Comparison of ENCODE assay signal across 8 cellular contexts in genomic region chr5:61330879-61331406, GRCh38. TPM values are rescaled to one million over a fixed set of nuclear protein-coding genes. Genes with fewer than 3 reads are reported as not detected.
DNase-seq lines count a peak whose midpoint lies in the region; ATAC-seq, FAIRE-seq and TF ChIP-seq lines count a peak whose summit lies in the region.

No MANE protein-coding gene starts in this region.

- H3K27ac Mint-ChIP-seq in activated naive CD8-positive, alpha-beta T cell treated with anti-CD3 and anti-CD28 coated beads, Interleukin-2, amount 10 ng/mL, durations not matched to agents 7 days and 5 days: no peak overlapping the region
- H3K27ac Mint-ChIP-seq in osteocyte (ENCODE audit: unreplicated experiment): no peak overlapping the region

- H3K4me3 Mint-ChIP-seq in activated naive CD8-positive, alpha-beta T cell treated with anti-CD3 and anti-CD28 coated beads, Interleukin-2, amount 10 ng/mL, durations not matched to agents 7 days and 5 days: peak overlapping the region; percentile 90
- H3K4me3 Mint-ChIP-seq in osteocyte (ENCODE audit: unreplicated experiment): peak overlapping the region; percentile 84

- peak; percentile 86 for FAIRE-seq in HTR-8/SVneo (lab: Jason Lieb, UNC)

- H3K4me1 ChIP-seq in uterus: peaks cover 0 to 10% of the 10 kb centered on the region in 2 donors

- H3K36me3 Mint-ChIP-seq in activated naive CD8-positive, alpha-beta T cell treated with anti-CD3 and anti-CD28 coated beads, Interleukin-2, amount 10 ng/mL, durations not matched to agents 7 days and 5 days: peaks cover 7% of the 10 kb centered on the region
- H3K36me3 Mint-ChIP-seq in osteocyte (ENCODE audit: unreplicated experiment): no peaks in the 10 kb centered on the region

- POLR2A ChIA-PET in activated naive CD8-positive, alpha-beta T cell treated with anti-CD3 and anti-CD28 coated beads, Interleukin-2, amount 10 ng/mL, durations not matched to agents 7 days and 5 days (lab: Charles Lee): interaction anchor here (0.9 to 1.6 kb wide), 6 partner anchors 24 to 204 kb away, joined by 3 to 9 read pairs (median 4); partner anchors contain the start of gene SMIM15

- peak; percentile 91 for DNase-seq in DMS 273 (lab: John Stamatoyannopoulos, UW; ENCODE audit: unreplicated experiment)
- no peak for DNase-seq in HTR-8/SVneo (ENCODE audit: insufficient read length, low spot score)
- DNase-seq in SK-N-DZ (ENCODE audit: low spot score): peak; percentile 70
- DNase-seq in activated naive CD8-positive, alpha-beta T cell treated with anti-CD3 and anti-CD28 coated beads, Interleukin-2, amount 10 ng/mL, durations not matched to agents 7 days and 5 days: peak; percentile 76
- peak; percentile 92 for DNase-seq in Right ventricle myocardium inferior (ENCODE audit: missing footprints)
- peak; percentile 91 for DNase-seq in osteocyte (ENCODE audit: extremely low spot score, unreplicated experiment)
- peak; percentile 59 to 65 for DNase-seq in uterus

- peak overlapping the region; percentile 95 to 96 for H3K27ac ChIP-seq in uterus

- H3K27me3 ChIP-seq in uterus: no peaks in the 10 kb centered on the region

- H3K27me3 Mint-ChIP-seq in activated naive CD8-positive, alpha-beta T cell treated with anti-CD3 and anti-CD28 coated beads, Interleukin-2, amount 10 ng/mL, durations not matched to agents 7 days and 5 days: peaks cover 53% of the 10 kb centered on the region
- no peaks in the 10 kb centered on the region for H3K27me3 Mint-ChIP-seq in osteocyte (ENCODE audit: unreplicated experiment)

- no peaks in the 10 kb centered on the region for H3K36me3 ChIP-seq in uterus

- no peaks in the 10 kb centered on the region for H3K9me3 ChIP-seq in uterus

- H3K9me3 Mint-ChIP-seq in activated naive CD8-positive, alpha-beta T cell treated with anti-CD3 and anti-CD28 coated beads, Interleukin-2, amount 10 ng/mL, durations not matched to agents 7 days and 5 days: no peaks in the 10 kb centered on the region
- no peaks in the 10 kb centered on the region for H3K9me3 Mint-ChIP-seq in osteocyte (ENCODE audit: unreplicated experiment)

- peaks cover 35% of the 10 kb centered on the region for H3K4me1 Mint-ChIP-seq in activated naive CD8-positive, alpha-beta T cell treated with anti-CD3 and anti-CD28 coated beads, Interleukin-2, amount 10 ng/mL, durations not matched to agents 7 days and 5 days
- H3K4me1 Mint-ChIP-seq in osteocyte (ENCODE audit: unreplicated experiment): peaks cover 60% of the 10 kb centered on the region

- intact Hi-C loops in Right ventricle myocardium inferior (cut with DNase I): loop anchor here (2.0 to 10.0 kb wide), 3 partner anchors 168 to 601 kb away; partner anchors contain the start of genes ERCC8, NDUFAF2 and SMIM15
- intact Hi-C loops in uterus (cut with DNase I; ENCODE audit: low total_unique reads): no loop called here

- no peak for TF ChIP-seq POLR2A in uterus (IDR thresholded peaks at IDR 0.05)

- peak overlapping the region; percentile 72 to 77 for H3K4me3 ChIP-seq in uterus

- ATAC-seq in GM21381 (IDR thresholded peaks at IDR 0.05; ENCODE audit: unreplicated experiment) (peak; percentile 30), Right ventricle myocardium inferior (peak; percentile 52)
- ATAC-seq in activated naive CD8-positive, alpha-beta T cell treated with anti-CD3 and anti-CD28 coated beads, Interleukin-2, amount 10 ng/mL, durations not matched to agents 7 days and 5 days (ENCODE audit: low read depth): peak; percentile 20

- TF ChIP-seq CTCF in osteocyte (IDR thresholded peaks at IDR 0.05) (peak; percentile 59), uterus (IDR thresholded peaks at IDR 0.05) (peak in 3 of 4 experiments; percentile 42 to 67 (median 56))

RNA-seq across cellular contexts. Expression of gene ZSWIM6, which starts 1.1 kb away (rescaled TPM):
- 18.2 and 19.6 TPM in 2 replicates for polyA plus RNA-seq in SK-N-DZ (2014; cell fraction: cytosol; rRNA removed)
- polyA plus RNA-seq in SK-N-DZ (2014; cell fraction: nucleus; rRNA removed): 34.6 and 46.9 TPM in 2 replicates
- total RNA-seq in activated naive CD8-positive, alpha-beta T cell treated with anti-CD3 and anti-CD28 coated beads, Interleukin-2, amount 10 ng/mL, durations not matched to agents 7 days and 5 days: 1 to 10 TPM; 6.1 to 6.5 TPM
- total RNA-seq in Right ventricle myocardium inferior (8.1 TPM), osteocyte (20.6 and 20.7 TPM in 2 replicates), uterus (10 to 100 TPM in 3 of 4 donors, 1 to 10 TPM in 1; 4.1 to 14.8 (median 11.1) TPM)
